8 cellular contexts compared by ENCODE assay signal in the genomic region with DNA sequence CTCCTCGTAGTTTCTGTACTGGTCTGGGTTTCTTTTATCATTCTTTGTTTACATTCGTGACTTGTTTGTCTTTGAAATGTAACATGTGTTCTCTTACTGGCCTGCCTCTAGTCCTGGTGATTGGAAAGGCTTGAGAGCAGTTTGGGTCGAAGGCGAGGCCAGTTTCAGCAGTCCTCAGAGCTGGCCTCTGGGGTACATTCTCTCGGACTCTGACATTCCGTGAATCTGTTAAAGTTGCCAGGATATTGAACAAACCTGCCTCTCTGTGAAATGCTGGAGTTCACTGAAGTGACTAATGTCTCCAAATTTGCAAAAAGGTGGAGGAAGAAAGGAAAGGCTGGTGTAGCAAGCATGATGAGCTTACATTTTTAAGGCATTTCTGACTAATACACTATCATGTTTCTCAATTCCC. TPM values are rescaled to one million over a fixed set of nuclear protein-coding genes. Genes with fewer than 3 reads are reported as not detected.
A peak's percentile ranks its signal among the peaks of the same experiment; 100 is the strongest.
DNase-seq lines count a peak whose midpoint lies in the region; ATAC-seq, FAIRE-seq and TF ChIP-seq lines count a peak whose summit lies in the region.

No MANE protein-coding gene starts in this region.

- H3K9me3 ChIP-seq in breast epithelium = peaks cover 13 to 24% of the 10 kb centered on the region in 2 donors
- no peaks in the 10 kb centered on the region for H3K9me3 ChIP-seq in small intestine (ENCODE audit: control insufficient read depth, low read depth)

- TF ChIP-seq CTCF in breast epithelium (IDR thresholded peaks at IDR 0.05) = no peak

- FAIRE-seq in small intestine (lab: Jason Lieb, UNC) = no peak

- intact Hi-C loops in breast epithelium (cut with DNase I; ENCODE audit: low total_unique reads) = no loop called here

- H3K4me1 ChIP-seq in breast epithelium (no peaks in the 10 kb centered on the region), small intestine (ENCODE audit: control insufficient read depth in 2 of 2, insufficient read depth in 1 of 2, low read depth in 1 of 2, low read length in 1 of 2) (no peaks in the 10 kb centered on the region)

- peak overlapping the region; percentile 92 for H3K27ac ChIP-seq in breast epithelium
- peak overlapping the region; percentile 84 to 86 for H3K27ac ChIP-seq in small intestine (ENCODE audit: low read depth in 1 of 2, low read length in 1 of 2)

- H3K36me3 ChIP-seq in breast epithelium (no peaks in the 10 kb centered on the region), small intestine (ENCODE audit: control insufficient read depth in 2 of 2, insufficient read depth in 2 of 2, low read length in 2 of 2) (peaks cover 0 to 2% of the 10 kb centered on the region in 2 donors)

- WGBS in small intestine, 3 donors = 2 to 3% (median 2%) methylated on average over 6 of the region's 6 CpGs

- no peak for ATAC-seq in HG03097 (IDR thresholded peaks at IDR 0.05; ENCODE audit: low FRiP score, unreplicated experiment)

- no peak for TF ChIP-seq POLR2A in breast epithelium (IDR thresholded peaks at IDR 0.05)

- H3K27me3 ChIP-seq in breast epithelium = no peaks in the 10 kb centered on the region
- H3K27me3 ChIP-seq in small intestine (ENCODE audit: control insufficient read depth in 2 of 2, insufficient read depth in 2 of 2, low read length in 2 of 2) = no peaks in the 10 kb centered on the region

- DNase-seq in NCI-H1417 (lab: John Stamatoyannopoulos, UW) (peak; percentile 27 to 79 (median 70)), NCI-H1417 treated with DMSO at 0.1 percent for 48 hours (lab: John Stamatoyannopoulos, UW) (no peak), NCI-H146 (lab: John Stamatoyannopoulos, UW) (peak; percentile 60), breast epithelium (ENCODE audit: low spot score in 2 of 2) (peak in 1 of 2 donors; percentile 21), inferior parietal cortex (ENCODE audit: extremely low spot score) (peak; percentile 59), small intestine (peak; percentile 37), mesenteric fat pad (ENCODE audit: low spot score) (no peak)

- peak overlapping the region; percentile 79 to 95 (median 82) for H3K4me3 ChIP-seq in breast epithelium
- peak overlapping the region; percentile 69 to 94 for H3K4me3 ChIP-seq in small intestine (ENCODE audit: low read depth in 1 of 2, low read length in 2 of 2)

RNA-seq across cellular contexts. Expression of a gene that starts 1.5 kb away (rescaled TPM):
- 10 to 100 TPM; 21.1 to 55.5 (median 49.8) TPM for total RNA-seq in breast epithelium
- polyA plus RNA-seq in small intestine = 10 to 100 TPM; 13.2 to 23.7 (median 15.4) TPM
- 10.9 TPM for total RNA-seq in mesenteric fat pad

Comparison
In these comparisons a context has a peak if more than half of its experiments do, and no peak if none do; other contexts are left out.
1. DNase-seq: peak in NCI-H1417 (3 of 3), NCI-H146 (single experiment), inferior parietal cortex (single experiment) and small intestine (single experiment); none in NCI-H1417 treated with DMSO at 0.1 percent for 48 hours (single experiment) and mesenteric fat pad (single experiment).